23 cellular contexts compared by ENCODE assay signal in genomic region chr19:31570718-31571117, GRCh38.
"Had no signal": no experiment of that assay in that cellular context is flagged by ENCODE, and none has a peak within 500 bp of the region (broad histone marks: within the 10 kb centered on the region; RNA-seq: fewer than 3 reads in every experiment).

No MANE protein-coding gene starts in this region.

- H3K27ac ChIP-seq: dorsolateral prefrontal cortex, epithelial cell of prostate, esophagus muscularis mucosa, gastrocnemius medialis, pancreas, prostate gland, right lobe of liver, testis, tibial nerve had no signal

- ATAC-seq: gastrocnemius medialis; left cardiac atrium; left ventricle myocardium superior; naive thymus-derived CD4-positive, alpha-beta T cell; pancreas; right lobe of liver; stimulated activated naive B cell treated with anti-CD40 and anti-IgM and Interleukin-4, amounts not matched to agents 10 μg/mL and 1 μg/mL and 100 μg/mL, for 72 hours; stimulated activated naive CD8-positive, alpha-beta T cell treated with anti-CD3 and anti-CD28 coated beads, Interleukin-15, amount 100 ng/mL, for 72 hours had no signal

- H3K36me3 ChIP-seq: esophagus muscularis mucosa, gastrocnemius medialis, pancreas, prostate gland, right lobe of liver, tibial nerve had no signal

- H3K27me3 Mint-ChIP-seq: stimulated activated naive B cell treated with anti-CD40 and anti-IgM and Interleukin-4, amounts not matched to agents 10 μg/mL and 1 μg/mL and 100 μg/mL, for 72 hours; stimulated activated naive CD8-positive, alpha-beta T cell treated with anti-CD3 and anti-CD28 coated beads, Interleukin-15, amount 100 ng/mL, for 72 hours had no signal

- H3K4me1 Mint-ChIP-seq: immature natural killer cell; naive thymus-derived CD4-positive, alpha-beta T cell; stimulated activated naive B cell treated with anti-CD40 and anti-IgM and Interleukin-4, amounts not matched to agents 10 μg/mL and 1 μg/mL and 100 μg/mL, for 72 hours; stimulated activated naive CD8-positive, alpha-beta T cell treated with anti-CD3 and anti-CD28 coated beads, Interleukin-15, amount 100 ng/mL, for 72 hours had no signal

- H3K4me3 ChIP-seq: dorsolateral prefrontal cortex, esophagus muscularis mucosa, gastrocnemius medialis, lung, pancreas, prostate gland, right lobe of liver, testis, tibial nerve had no signal

- H3K4me1 ChIP-seq: esophagus muscularis mucosa, gastrocnemius medialis, pancreas, prostate gland, right lobe of liver, testis, tibial nerve had no signal

- H3K27me3 ChIP-seq: esophagus muscularis mucosa, gastrocnemius medialis, right lobe of liver, testis, tibial nerve had no signal

- H3K4me3 Mint-ChIP-seq: immature natural killer cell; naive thymus-derived CD4-positive, alpha-beta T cell; stimulated activated naive B cell treated with anti-CD40 and anti-IgM and Interleukin-4, amounts not matched to agents 10 μg/mL and 1 μg/mL and 100 μg/mL, for 72 hours; stimulated activated naive CD8-positive, alpha-beta T cell treated with anti-CD3 and anti-CD28 coated beads, Interleukin-15, amount 100 ng/mL, for 72 hours had no signal

- H3K36me3 Mint-ChIP-seq: immature natural killer cell; naive thymus-derived CD4-positive, alpha-beta T cell; stimulated activated naive B cell treated with anti-CD40 and anti-IgM and Interleukin-4, amounts not matched to agents 10 μg/mL and 1 μg/mL and 100 μg/mL, for 72 hours had no signal

- DNase-seq: central memory CD4-positive, alpha-beta T cell; cortex of kidney; effector memory CD4-positive, alpha-beta T cell; gastrocnemius medialis; glutamatergic neuron; immature natural killer cell; kidney; left cardiac atrium; left ventricle myocardium superior; naive thymus-derived CD4-positive, alpha-beta T cell; pancreas; right lobe of liver; stimulated activated CD4-positive, alpha-beta T cell treated with anti-CD3 and anti-CD28 coated beads, Interleukin-2, amount 100 ng/mL, for 24 hours; stimulated activated CD4-positive, alpha-beta T cell treated with anti-CD3 and anti-CD28 coated beads, Interleukin-4, amount 100 ng/mL, for 4 hours; stimulated activated naive B cell treated with anti-CD40 and anti-IgM and Interleukin-4, amounts not matched to agents 10 μg/mL and 1 μg/mL and 100 μg/mL, for 72 hours; stimulated activated naive CD8-positive, alpha-beta T cell treated with anti-CD3 and anti-CD28 coated beads, Interleukin-15, amount 100 ng/mL, for 72 hours; testis had no signal

- H3K27ac Mint-ChIP-seq: immature natural killer cell; naive thymus-derived CD4-positive, alpha-beta T cell; stimulated activated naive B cell treated with anti-CD40 and anti-IgM and Interleukin-4, amounts not matched to agents 10 μg/mL and 1 μg/mL and 100 μg/mL, for 72 hours; stimulated activated naive CD8-positive, alpha-beta T cell treated with anti-CD3 and anti-CD28 coated beads, Interleukin-15, amount 100 ng/mL, for 72 hours had no signal
